ENCODE assay signal across 21 cellular contexts in genomic region chr1:109556563-109556962, GRCh38. TPM values are rescaled to one million over a fixed set of nuclear protein-coding genes. Genes with fewer than 3 reads are reported as not detected.
"Had no signal": no experiment of that assay in that cellular context is flagged by ENCODE, and none has a peak within 500 bp of the region (broad histone marks: within the 10 kb centered on the region; RNA-seq: fewer than 3 reads in every experiment).

No MANE protein-coding gene starts in this region.

- H3K9me3 ChIP-seq: esophagus muscularis mucosa, testis, upper lobe of left lung had no signal

- H3K27me3 Mint-ChIP-seq: brain; central memory CD8-positive, alpha-beta T cell; naive thymus-derived CD8-positive, alpha-beta T cell; stimulated activated memory B cell treated with anti-CD40 and anti-IgM and Interleukin-4, amounts not matched to agents 10 μg/mL and 1 μg/mL and 100 μg/mL, for 72 hours had no signal

- H3K27me3 ChIP-seq: esophagus muscularis mucosa, testis, upper lobe of left lung had no signal

- H3K4me3 ChIP-seq: coronary artery, esophagus muscularis mucosa, testis, upper lobe of left lung had no signal

- H3K4me3 Mint-ChIP-seq: activated T-helper 1 cell treated with anti-CD3 and anti-CD28 coated beads, Interleukin-12 subunit alpha, Interleukin-12 subunit beta, Interleukin-2, Interleukin-4 antibody, amounts not matched to agents 30 ng/mL and 10 ng/mL and 1 ng/mL, durations not matched to agents 14 hours and 24 hours and 36 hours; brain; central memory CD8-positive, alpha-beta T cell; stimulated activated memory B cell treated with anti-CD40 and anti-IgM and Interleukin-4, amounts not matched to agents 10 μg/mL and 1 μg/mL and 100 μg/mL, for 72 hours; T-helper 1 cell treated with Interleukin-12 subunit alpha and Interleukin-12 subunit beta and Interleukin-4 antibody, amounts not matched to agents 30 μg/mL and 1 μg/mL, for 36 hours had no signal

- H3K27ac Mint-ChIP-seq: activated T-helper 1 cell treated with anti-CD3 and anti-CD28 coated beads, Interleukin-12 subunit alpha, Interleukin-12 subunit beta, Interleukin-2, Interleukin-4 antibody, amounts not matched to agents 30 ng/mL and 10 ng/mL and 1 ng/mL, durations not matched to agents 14 hours and 24 hours and 36 hours; T-helper 1 cell treated with Interleukin-12 subunit alpha and Interleukin-12 subunit beta and Interleukin-4 antibody, amounts not matched to agents 30 μg/mL and 1 μg/mL, for 36 hours had no signal

- H3K27ac ChIP-seq: coronary artery, esophagus muscularis mucosa, testis, upper lobe of left lung, VCaP had no signal

- H3K36me3 ChIP-seq: esophagus muscularis mucosa, upper lobe of left lung had no signal

- DNase-seq: activated CD4-positive, alpha-beta T cell treated with anti-CD3 and anti-CD28 coated beads for 1 hour; activated CD4-positive, alpha-beta T cell treated with anti-CD3 and anti-CD28 coated beads, Interleukin-2, amount 50 U/mL, for 48 hours; activated gamma-delta T cell treated with Interleukin-2 at 50 U/mL for 16 hours; anterior cingulate cortex; effector CD4-positive, alpha-beta T cell; mesendoderm; naive thymus-derived CD8-positive, alpha-beta T cell; stimulated activated CD4-positive, alpha-beta T cell treated with anti-CD3 and anti-CD28 coated beads, Interleukin-4, amount 100 ng/mL, for 24 hours; testis; upper lobe of left lung had no signal

- H3K9me3 Mint-ChIP-seq: activated T-helper 1 cell treated with anti-CD3 and anti-CD28 coated beads, Interleukin-12 subunit alpha, Interleukin-12 subunit beta, Interleukin-2, Interleukin-4 antibody, amounts not matched to agents 30 ng/mL and 10 ng/mL and 1 ng/mL, durations not matched to agents 14 hours and 24 hours and 36 hours; brain; central memory CD8-positive, alpha-beta T cell; naive thymus-derived CD8-positive, alpha-beta T cell; stimulated activated memory B cell treated with anti-CD40 and anti-IgM and Interleukin-4, amounts not matched to agents 10 μg/mL and 1 μg/mL and 100 μg/mL, for 72 hours; T-helper 1 cell treated with Interleukin-12 subunit alpha and Interleukin-12 subunit beta and Interleukin-4 antibody, amounts not matched to agents 30 μg/mL and 1 μg/mL, for 36 hours had no signal

- ATAC-seq: naive thymus-derived CD8-positive, alpha-beta T cell; sciatic nerve; stimulated activated memory B cell treated with anti-CD40 and anti-IgM and Interleukin-4, amounts not matched to agents 10 μg/mL and 1 μg/mL and 100 μg/mL, for 72 hours had no signal

RNA-seq across cellular contexts. Expression of gene GPR61, which starts 16.9 kb away (rescaled TPM):
- total RNA-seq: activated T-helper 1 cell treated with anti-CD3 and anti-CD28 coated beads, Interleukin-12 subunit alpha, Interleukin-12 subunit beta, Interleukin-2, Interleukin-4 antibody, amounts not matched to agents 30 ng/mL and 10 ng/mL and 1 ng/mL, durations not matched to agents 14 hours and 24 hours and 36 hours; endothelial cell of umbilical vein; esophagus muscularis mucosa; glomerular endothelial cell; sciatic nerve; upper lobe of left lung had no signal
- polyA plus RNA-seq: endothelial cell of umbilical vein had no signal
